In the genomic region with DNA sequence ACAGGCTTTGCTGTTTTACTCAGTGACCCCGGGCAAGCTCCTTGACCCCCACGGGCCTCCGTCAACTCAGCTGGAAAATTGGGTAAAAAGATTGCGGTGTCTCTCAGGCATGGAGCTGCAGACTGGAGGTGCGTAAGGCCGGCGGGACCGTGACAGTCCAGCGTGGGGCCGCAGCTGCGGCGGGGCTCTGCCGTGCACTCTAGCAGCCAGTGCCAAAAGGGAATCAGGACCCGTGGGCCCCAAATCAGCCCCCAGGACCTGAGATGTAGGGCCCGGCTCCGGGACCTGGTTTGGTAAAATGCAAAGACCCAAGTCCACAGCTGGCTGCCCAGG, we compare ENCODE assay signal across 21 cellular contexts.
A peak's percentile ranks its signal among the peaks of the same experiment; 100 is the strongest.
DNase-seq lines count a peak whose midpoint lies in the region; ATAC-seq, FAIRE-seq and TF ChIP-seq lines count a peak whose summit lies in the region.
"Had no signal": no experiment of that assay in that cellular context is flagged by ENCODE, and none has a peak within 500 bp of the region (broad histone marks: within the 10 kb centered on the region; RNA-seq: fewer than 3 reads in every experiment).

No MANE protein-coding gene starts in this region.

- H3K4me3 Mint-ChIP-seq in neural progenitor cell = peak overlapping the region; percentile 74
- H3K4me3 Mint-ChIP-seq: B cell; CD4-positive, CD25-positive, alpha-beta regulatory T cell; CD8-positive, alpha-beta T cell; H9 had no signal

- H4K8ac ChIP-seq in H1 (ENCODE audit: extremely low read depth, insufficient read depth, low read length) = no peak overlapping the region

- intact Hi-C loops in right cardiac atrium (cut with DNase I) (no loop called here), Right ventricle myocardium inferior (cut with DNase I) (no loop called here), psoas muscle (cut with DNase I) (no loop called here)

- H2BK20ac ChIP-seq in H1 (ENCODE audit: low read length) = no peak overlapping the region

- H3K27me3 ChIP-seq in H1 (replicated peaks in 1 of 4; ENCODE audit: control insufficient read depth in 3 of 4, extremely low read depth in 1 of 4, insufficient read depth in 3 of 4, low read length in 3 of 4) = no peaks in the 10 kb centered on the region; a peak in 1 of 7 replicates
- no peaks in the 10 kb centered on the region for H3K27me3 ChIP-seq in neural progenitor cell
- no peaks in the 10 kb centered on the region for H3K27me3 ChIP-seq in right cardiac atrium (ENCODE audit: control insufficient read depth, insufficient read depth)
- peaks cover 0 to 42% (median 8%) of the 10 kb centered on the region in 3 donors for H3K27me3 ChIP-seq in psoas muscle (ENCODE audit: insufficient read depth in 3 of 3, low read length in 2 of 3)

- no peak overlapping the region for H4K91ac ChIP-seq in H1 (replicated peaks; ENCODE audit: insufficient read length, low read length)

- CTCF ChIA-PET in H1 (lab: Charles Lee; ENCODE audit: partially characterized antibody) = interaction anchor here (1.0 to 1.3 kb wide), 3 partner anchors 9 to 74 kb away, joined by 3 to 4 read pairs (median 4); no protein-coding TSS in a partner anchor

- no peak overlapping the region for H3K14ac ChIP-seq in H1 (ENCODE audit: insufficient read length)

- H3K27me3 Mint-ChIP-seq in neural progenitor cell (ENCODE audit: insufficient read depth, low read depth) = peaks cover 28% of the 10 kb centered on the region
- H3K27me3 Mint-ChIP-seq: B cell; CD4-positive, CD25-positive, alpha-beta regulatory T cell had no signal

- H3K4me1 Mint-ChIP-seq in neural progenitor cell = peaks cover 76% of the 10 kb centered on the region
- H3K4me1 Mint-ChIP-seq: B cell; CD4-positive, CD25-positive, alpha-beta regulatory T cell had no signal

- H4K20me1 ChIP-seq in H1 (replicated peaks in 1 of 2; ENCODE audit: control insufficient read depth in 1 of 2, insufficient read depth in 2 of 2, low read length in 2 of 2) = no peaks in the 10 kb centered on the region
- H4K20me1 ChIP-seq in neural progenitor cell (ENCODE audit: low read depth) = peaks cover 10% of the 10 kb centered on the region

- DNase-seq in H1 (ENCODE audit: low read depth in 1 of 2, low spot score in 2 of 2) = no peak
- DNase-seq in neural progenitor cell (ENCODE audit: low spot score) = peak; percentile 79
- DNase-seq in right cardiac atrium = no peak
- no peak for DNase-seq in Right ventricle myocardium inferior (ENCODE audit: missing footprints)
- no peak for DNase-seq in psoas muscle
- DNase-seq: Caco-2; CD4-positive, CD25-positive, alpha-beta regulatory T cell; CD8-positive, alpha-beta T cell; DMS153; DND-41; GM23248; H9 had no signal

- H3K27ac ChIP-seq in VCaP = peak overlapping the region; percentile 92
- no peak overlapping the region for H3K27ac ChIP-seq in H1 (ENCODE audit: low read depth, low read length)
- no peak overlapping the region for H3K27ac ChIP-seq in neural progenitor cell
- H3K27ac ChIP-seq in right cardiac atrium (ENCODE audit: low read length) = no peak overlapping the region
- no peak overlapping the region for H3K27ac ChIP-seq in psoas muscle
- H3K27ac ChIP-seq: 22Rv1, BLaER1, C4-2B, GM23248 had no signal

- no peak overlapping the region for H2AK5ac ChIP-seq in H1 (ENCODE audit: low read depth, low read length)

- H3F3A ChIP-seq in neural progenitor cell (ENCODE audit: low read depth) = peaks cover 6% of the 10 kb centered on the region

- H4K5ac ChIP-seq in H1 (ENCODE audit: insufficient read length, low read depth, low read length) = no peak overlapping the region

- H3K79me1 ChIP-seq in H1 (ENCODE audit: low read depth, low read length) = no peaks in the 10 kb centered on the region

- H3K9me3 ChIP-seq in H1 (ENCODE audit: insufficient read depth in 2 of 2, low read depth in 1 of 2, low read length in 1 of 2) (no peaks in the 10 kb centered on the region), neural progenitor cell (ENCODE audit: low read depth) (no peaks in the 10 kb centered on the region), right cardiac atrium (ENCODE audit: control insufficient read depth, low read length) (no peaks in the 10 kb centered on the region), psoas muscle (no peaks in the 10 kb centered on the region)
- H3K9me3 ChIP-seq: BLaER1, Caco-2 had no signal

- no peak overlapping the region for H3K4me3 ChIP-seq in H1 (ENCODE audit: extremely low read depth in 1 of 4, insufficient read depth in 2 of 4, low read depth in 3 of 4, low read length in 4 of 4)
- no peak overlapping the region for H3K4me3 ChIP-seq in neural progenitor cell
- H3K4me3 ChIP-seq in right cardiac atrium (ENCODE audit: low read length) = no peak overlapping the region
- H3K4me3 ChIP-seq in psoas muscle = no peak overlapping the region
- H3K4me3 ChIP-seq: BLaER1, GM23248 had no signal

- TF ChIP-seq CTCF in VCaP (conservative IDR thresholded peaks at IDR 0.05) = no peak
- no peak for TF ChIP-seq CTCF in H1 (IDR thresholded peaks at IDR 0.05; ENCODE audit: control extremely low read depth in 1 of 3, insufficient read depth in 1 of 3, low read depth in 1 of 3, low read length in 3 of 3)
- peak; percentile 0 for TF ChIP-seq CTCF in neural progenitor cell (IDR thresholded peaks at IDR 0.05)
- TF ChIP-seq CTCF in psoas muscle (IDR thresholded peaks at IDR 0.05) = no peak

- H2BK120ac ChIP-seq in H1 (replicated peaks; ENCODE audit: low read depth, low read length) = no peak overlapping the region

- H3K27ac Mint-ChIP-seq in neural progenitor cell = peak overlapping the region; percentile 82
- H3K27ac Mint-ChIP-seq: B cell; CD4-positive, CD25-positive, alpha-beta regulatory T cell; CD8-positive, alpha-beta T cell; H9 had no signal

- TF ChIP-seq POLR2A in H1 (IDR thresholded peaks at IDR 0.05; ENCODE audit: control extremely low read depth in 1 of 2, low read depth in 2 of 2, low read length in 2 of 2) = no peak

- H3K36me3 Mint-ChIP-seq in neural progenitor cell = peaks cover 2% of the 10 kb centered on the region
- H3K36me3 Mint-ChIP-seq: CD4-positive, CD25-positive, alpha-beta regulatory T cell; CD8-positive, alpha-beta T cell had no signal

- no peak overlapping the region for H2BK5ac ChIP-seq in H1 (ENCODE audit: low read depth, low read length)

- no peaks in the 10 kb centered on the region for H3K23me2 ChIP-seq in H1 (ENCODE audit: low read depth, low read length)

- no peak overlapping the region for H3K4me2 ChIP-seq in H1 (ENCODE audit: insufficient read depth in 1 of 2, low read depth in 2 of 2, low read length in 2 of 2)
- peak overlapping the region; percentile 28 for H3K4me2 ChIP-seq in neural progenitor cell
- H3K4me2 ChIP-seq: BLaER1 had no signal

- TF ChIP-seq RAD21 in H1 (IDR thresholded peaks at IDR 0.05 in 1 of 2, conservative IDR thresholded peaks at IDR 0.05 in 1 of 2; ENCODE audit: low read depth in 2 of 2, low read length in 2 of 2) = no peak

- no peak overlapping the region for H3K23ac ChIP-seq in H1 (ENCODE audit: insufficient read length)

- H3K79me2 ChIP-seq in H1 (ENCODE audit: control insufficient read depth in 1 of 2, insufficient read depth in 2 of 2, low read length in 2 of 2) (no peaks in the 10 kb centered on the region), neural progenitor cell (ENCODE audit: low read depth) (no peaks in the 10 kb centered on the region)

- TF ChIP-seq EP300 in H1 (IDR thresholded peaks at IDR 0.05; ENCODE audit: borderline replicate concordance in 1 of 2, low read depth in 2 of 2, low read length in 2 of 2) = no peak

- ATAC-seq in right cardiac atrium = no peak
- ATAC-seq in Right ventricle myocardium inferior = no peak
- ATAC-seq in psoas muscle = no peak
- ATAC-seq: CD8-positive, alpha-beta T cell; HCT116 had no signal

- H2BK12ac ChIP-seq in H1 (ENCODE audit: low read depth, low read length) = no peak overlapping the region

- H3K9ac ChIP-seq in H1 (replicated peaks in 1 of 4; ENCODE audit: extremely low read depth in 1 of 4, low read depth in 3 of 4, low read length in 3 of 4) (no peak overlapping the region), neural progenitor cell (no peak overlapping the region)
- H3K9ac ChIP-seq: BLaER1, GM23248 had no signal

- H3K9me3 Mint-ChIP-seq in neural progenitor cell = no peaks in the 10 kb centered on the region
- H3K9me3 Mint-ChIP-seq: CD8-positive, alpha-beta T cell; H9 had no signal

- no peak overlapping the region for H3K4ac ChIP-seq in H1 (replicated peaks; ENCODE audit: insufficient read length, low read depth, low read length)

- peaks cover 0 to 2% (median 1%) of the 10 kb centered on the region in 4 experiments; a peak in 4 of 7 replicates for H3K4me1 ChIP-seq in H1 (replicated peaks in 1 of 4; ENCODE audit: control insufficient read depth in 3 of 4, insufficient read depth in 4 of 4, low read length in 3 of 4)
- H3K4me1 ChIP-seq in neural progenitor cell = peaks cover 31% of the 10 kb centered on the region
- H3K4me1 ChIP-seq in right cardiac atrium (ENCODE audit: control insufficient read depth, insufficient read depth, low read length) = no peaks in the 10 kb centered on the region
- H3K4me1 ChIP-seq in psoas muscle = no peaks in the 10 kb centered on the region

- no peak overlapping the region for H3K56ac ChIP-seq in H1 (replicated peaks; ENCODE audit: insufficient read length, low read depth, low read length)

- POLR2A ChIA-PET in H1 (lab: Charles Lee; ENCODE audit: partially characterized antibody) = no interaction called here

- H3K18ac ChIP-seq in H1 (ENCODE audit: extremely low read depth, low read length) = no peak overlapping the region

- WGBS in H1 (ENCODE audit: extremely low coverage in 1 of 2, insufficient coverage in 1 of 2, insufficient read length in 1 of 2, insufficient replicate concordance in 2 of 2, low coverage in 1 of 2, low lambda C conversion rate in 2 of 2, missing lambda C conversion rate in 1 of 2), 2 experiments = 88% methylated on average over 16 of the region's 16 CpGs; no CpG with 5 or more reads in 1 of the 2 experiments
- 89% methylated on average over 16 of the region's 16 CpGs for WGBS in right cardiac atrium
- 68 to 76% (median 71%) methylated on average over 16 of the region's 16 CpGs for WGBS in psoas muscle, 3 donors

- no peak for FAIRE-seq in H1 (lab: Jason Lieb, UNC)
- FAIRE-seq: A204.1, G401.6, GM12892 had no signal

- H2AFZ ChIP-seq in H1 (ENCODE audit: low read length) = no peak overlapping the region
- no peak overlapping the region for H2AFZ ChIP-seq in neural progenitor cell (replicated peaks)
- H2AFZ ChIP-seq: GM23248 had no signal

- no peak overlapping the region for H2BK15ac ChIP-seq in H1 (ENCODE audit: low read length)

- H3K36me3 ChIP-seq in H1 (ENCODE audit: control insufficient read depth in 2 of 4, insufficient read depth in 4 of 4, low read length in 3 of 4) (no peaks in the 10 kb centered on the region), neural progenitor cell (no peaks in the 10 kb centered on the region), psoas muscle (ENCODE audit: insufficient read depth in 1 of 2, low read depth in 1 of 2) (no peaks in the 10 kb centered on the region)
- H3K36me3 ChIP-seq: BLaER1 had no signal

TF ChIP-seq in H1, 55 proteins besides CTCF, POLR2A, EP300 and RAD21:
- TF ChIP-seq TCF12 (IDR thresholded peaks at IDR 0.05; ENCODE audit: low read depth, low read length) (no peak), GABPA (IDR thresholded peaks at IDR 0.05; ENCODE audit: borderline replicate concordance, insufficient read depth, low read length) (peak; percentile 9; the same call in 1 of the 2 replicates)
